29 cellular contexts compared by ENCODE assay signal in the genomic region with DNA sequence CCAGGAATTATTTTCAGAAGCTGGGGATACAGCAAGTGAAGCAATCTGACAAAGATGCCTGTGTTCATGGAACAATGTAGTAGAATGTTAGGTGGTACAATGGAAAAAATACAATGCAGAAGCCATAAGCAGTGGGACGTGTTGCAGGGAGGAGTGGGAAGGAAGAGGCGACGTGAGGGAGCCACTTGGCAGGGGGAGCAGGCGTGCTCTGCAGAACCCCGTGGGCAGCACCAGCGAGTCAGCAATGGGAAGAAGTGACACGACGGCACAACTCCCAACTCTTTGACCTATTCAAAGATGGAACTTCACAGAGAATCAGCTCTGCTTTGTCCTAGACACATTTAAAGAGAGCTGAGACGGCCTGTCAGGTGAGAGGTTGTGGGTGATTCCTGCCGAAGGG. TPM values are rescaled to one million over a fixed set of nuclear protein-coding genes. Genes with fewer than 3 reads are reported as not detected.
"Had no signal": no experiment of that assay in that cellular context is flagged by ENCODE, and none has a peak within 500 bp of the region (broad histone marks: within the 10 kb centered on the region; RNA-seq: fewer than 3 reads in every experiment).

No MANE protein-coding gene starts in this region.

- ATAC-seq: activated T-cell treated with anti-CD3 and anti-CD28 coated beads, Interleukin-2, amount 50 U/mL, for 4 hours; body of pancreas; esophagus mucosa; WTC11 had no signal

- H3K9me3 ChIP-seq: body of pancreas, colonic mucosa had no signal

- FAIRE-seq: frontal cortex had no signal

- H3K4me3 ChIP-seq: body of pancreas, cardiac muscle cell, colonic mucosa, dorsolateral prefrontal cortex had no signal

- H3K36me3 ChIP-seq: cardiac muscle cell, colonic mucosa had no signal

- H3K4me1 ChIP-seq: body of pancreas, colonic mucosa had no signal

- H3K9me3 Mint-ChIP-seq: activated CD4-positive, alpha-beta memory T cell treated with anti-CD3 and anti-CD28 coated beads, Interleukin-2, amount 10 ng/mL, durations not matched to agents 7 days and 5 days; activated CD4-positive, alpha-beta T cell treated with anti-CD3 and anti-CD28 coated beads, Interleukin-2, amount 10 ng/mL, durations not matched to agents 7 days and 5 days; activated naive CD4-positive, alpha-beta T cell treated with anti-CD3 and anti-CD28 coated beads for 36 hours; activated naive CD4-positive, alpha-beta T cell treated with anti-CD3 and anti-CD28 coated beads, Interleukin-2, amount 50 U/mL, for 24 hours; activated naive CD8-positive, alpha-beta T cell treated with anti-CD3 and anti-CD28 coated beads, Interleukin-2, amount 10 ng/mL, durations not matched to agents 7 days and 5 days; activated T-cell treated with anti-CD3 and anti-CD28 coated beads, Interleukin-2, amount 50 U/mL, for 4 hours; activated T-helper 2 cell treated with anti-CD3 and anti-CD28 coated beads, Interferon-gamma antibody, Interleukin-2, Interleukin-4, amounts not matched to agents 10 μg/mL and 5 μg/mL and 100 μg/mL, durations not matched to agents 14 hours and 24 hours and 36 hours; dendritic cell treated with granulocyte-macrophage colony-stimulating factor and Interleukin-4, amounts not matched to agents 40 ng/mL and 50 ng/mL, for 4 days had no signal

- DNase-seq: activated CD4-positive, alpha-beta memory T cell treated with anti-CD3 and anti-CD28 coated beads, Interleukin-2, amount 10 ng/mL, durations not matched to agents 7 days and 5 days; activated CD4-positive, alpha-beta T cell treated with anti-CD3 and anti-CD28 coated beads for 1 hour; activated CD4-positive, alpha-beta T cell treated with anti-CD3 and anti-CD28 coated beads for 4 hours; activated CD4-positive, alpha-beta T cell treated with anti-CD3 and anti-CD28 coated beads, Interleukin-2, amount 10 ng/mL, durations not matched to agents 7 days and 5 days; activated CD4-positive, alpha-beta T cell treated with anti-CD3 and anti-CD28 coated beads, Interleukin-2, amount 50 U/mL, for 4 hours; activated CD8-positive, alpha-beta memory T cell treated with anti-CD3 and anti-CD28 coated beads, Interleukin-2, amount 50 U/mL, for 48 hours; activated effector memory CD4-positive, alpha-beta T cell treated with anti-CD3 and anti-CD28 coated beads, Interleukin-2, amount 50 U/mL, for 16 hours; activated naive CD4-positive, alpha-beta T cell treated with anti-CD3 and anti-CD28 coated beads for 36 hours; activated naive CD8-positive, alpha-beta T cell treated with anti-CD3 and anti-CD28 coated beads, Interleukin-2, amount 10 ng/mL, durations not matched to agents 7 days and 5 days; activated T-cell treated with anti-CD3 and anti-CD28 coated beads for 4 hours; activated T-cell treated with anti-CD3 and anti-CD28 coated beads, Interleukin-2, amount 50 U/mL, for 4 hours; amniotic stem cell; anterior cingulate cortex; body of pancreas; central memory CD4-positive, alpha-beta T cell; cerebellar nuclear complex; colonic mucosa; dorsolateral prefrontal cortex; effector memory CD4-positive, alpha-beta T cell; endodermal cell; foreskin fibroblast; T-helper 2 cell had no signal

- H3K27me3 Mint-ChIP-seq: activated CD4-positive, alpha-beta memory T cell treated with anti-CD3 and anti-CD28 coated beads, Interleukin-2, amount 10 ng/mL, durations not matched to agents 7 days and 5 days; activated CD4-positive, alpha-beta T cell treated with anti-CD3 and anti-CD28 coated beads, Interleukin-2, amount 10 ng/mL, durations not matched to agents 7 days and 5 days; activated naive CD4-positive, alpha-beta T cell treated with anti-CD3 and anti-CD28 coated beads, Interleukin-2, amount 50 U/mL, for 24 hours; activated naive CD8-positive, alpha-beta T cell treated with anti-CD3 and anti-CD28 coated beads, Interleukin-2, amount 10 ng/mL, durations not matched to agents 7 days and 5 days; dendritic cell treated with granulocyte-macrophage colony-stimulating factor and Interleukin-4, amounts not matched to agents 40 ng/mL and 50 ng/mL, for 4 days had no signal

- H3K4me1 Mint-ChIP-seq: activated CD4-positive, alpha-beta T cell treated with anti-CD3 and anti-CD28 coated beads, Interleukin-2, amount 10 ng/mL, durations not matched to agents 7 days and 5 days; activated naive CD4-positive, alpha-beta T cell treated with anti-CD3 and anti-CD28 coated beads, Interleukin-2, amount 50 U/mL, for 24 hours; activated naive CD8-positive, alpha-beta T cell treated with anti-CD3 and anti-CD28 coated beads, Interleukin-2, amount 10 ng/mL, durations not matched to agents 7 days and 5 days; endodermal cell had no signal

- H3K36me3 Mint-ChIP-seq: activated naive CD4-positive, alpha-beta T cell treated with anti-CD3 and anti-CD28 coated beads, Interleukin-2, amount 50 U/mL, for 24 hours had no signal

- H3K27ac Mint-ChIP-seq: activated CD4-positive, alpha-beta memory T cell treated with anti-CD3 and anti-CD28 coated beads, Interleukin-2, amount 10 ng/mL, durations not matched to agents 7 days and 5 days; activated CD4-positive, alpha-beta T cell treated with anti-CD3 and anti-CD28 coated beads, Interleukin-2, amount 10 ng/mL, durations not matched to agents 7 days and 5 days; activated naive CD4-positive, alpha-beta T cell treated with anti-CD3 and anti-CD28 coated beads for 36 hours; activated naive CD4-positive, alpha-beta T cell treated with anti-CD3 and anti-CD28 coated beads, Interleukin-2, amount 50 U/mL, for 24 hours; activated naive CD8-positive, alpha-beta T cell treated with anti-CD3 and anti-CD28 coated beads, Interleukin-2, amount 10 ng/mL, durations not matched to agents 7 days and 5 days; activated T-helper 2 cell treated with anti-CD3 and anti-CD28 coated beads, Interferon-gamma antibody, Interleukin-2, Interleukin-4, amounts not matched to agents 10 μg/mL and 5 μg/mL and 100 μg/mL, durations not matched to agents 14 hours and 24 hours and 36 hours; dendritic cell treated with granulocyte-macrophage colony-stimulating factor and Interleukin-4, amounts not matched to agents 40 ng/mL and 50 ng/mL, for 4 days; endodermal cell; WTC11 had no signal

- H3K4me3 Mint-ChIP-seq: activated CD4-positive, alpha-beta memory T cell treated with anti-CD3 and anti-CD28 coated beads, Interleukin-2, amount 10 ng/mL, durations not matched to agents 7 days and 5 days; activated CD4-positive, alpha-beta T cell treated with anti-CD3 and anti-CD28 coated beads, Interleukin-2, amount 10 ng/mL, durations not matched to agents 7 days and 5 days; activated naive CD4-positive, alpha-beta T cell treated with anti-CD3 and anti-CD28 coated beads for 36 hours; activated naive CD4-positive, alpha-beta T cell treated with anti-CD3 and anti-CD28 coated beads, Interleukin-2, amount 50 U/mL, for 24 hours; activated naive CD8-positive, alpha-beta T cell treated with anti-CD3 and anti-CD28 coated beads, Interleukin-2, amount 10 ng/mL, durations not matched to agents 7 days and 5 days; activated T-cell treated with anti-CD3 and anti-CD28 coated beads, Interleukin-2, amount 50 U/mL, for 4 hours; dendritic cell treated with granulocyte-macrophage colony-stimulating factor and Interleukin-4, amounts not matched to agents 40 ng/mL and 50 ng/mL, for 4 days; endodermal cell; WTC11 had no signal

- H3K27ac ChIP-seq: body of pancreas, cardiac muscle cell, colonic mucosa, dorsolateral prefrontal cortex had no signal

- H3K27me3 ChIP-seq: body of pancreas, cardiac muscle cell, colonic mucosa, dorsolateral prefrontal cortex had no signal

RNA-seq across cellular contexts. Expression of gene PRELID3A, which starts 30.5 kb away (rescaled TPM):
- total RNA-seq: body of pancreas had no signal
